Comparison of ENCODE assay signal across 34 cellular contexts in genomic region chr3:128425142-128425845, GRCh38. TPM values are rescaled to one million over a fixed set of nuclear protein-coding genes. Genes with fewer than 3 reads are reported as not detected.
DNase-seq lines count a peak whose midpoint lies in the region; ATAC-seq and TF ChIP-seq lines count a peak whose summit lies in the region.
"Had no signal": no experiment of that assay in that cellular context is flagged by ENCODE, and none has a peak within 500 bp of the region (broad histone marks: within the 10 kb centered on the region; RNA-seq: fewer than 3 reads in every experiment).

No MANE protein-coding gene starts in this region.

- H3K36me3 Mint-ChIP-seq in T-helper 17 cell (ENCODE audit: low read depth) (no peaks in the 10 kb centered on the region), mesothelial cell of epicardium (no peaks in the 10 kb centered on the region)
- H3K36me3 Mint-ChIP-seq: activated naive CD4-positive, alpha-beta T cell treated with anti-CD3 and anti-CD28 coated beads, Interleukin-2, amount 50 U/mL, for 24 hours; brain; CD14-positive monocyte; immature natural killer cell had no signal

- ATAC-seq in Right ventricle myocardium inferior (peak; percentile 58), right cardiac atrium (no peak), T-helper 17 cell (no peak), HG02884 (IDR thresholded peaks at IDR 0.05; ENCODE audit: unreplicated experiment) (no peak), HG03439 (IDR thresholded peaks at IDR 0.05; ENCODE audit: unreplicated experiment) (no peak)
- ATAC-seq: left colon had no signal

- H3K4me3 Mint-ChIP-seq in T-helper 17 cell, result peak overlapping the region; percentile 21
- peak overlapping the region; percentile 3 for H3K4me3 Mint-ChIP-seq in mesothelial cell of epicardium
- H3K4me3 Mint-ChIP-seq: activated CD8-positive, alpha-beta T cell treated with anti-CD3 and anti-CD28 coated beads for 36 hours; activated naive CD4-positive, alpha-beta T cell treated with anti-CD3 and anti-CD28 coated beads, Interleukin-2, amount 50 U/mL, for 24 hours; stimulated activated naive CD8-positive, alpha-beta T cell treated with anti-CD3 and anti-CD28 coated beads, Interleukin-15, Interleukin-2, amounts not matched to agents 100 ng/mL and 50 ng/mL, for 24 hours; T-helper 1 cell treated with Interleukin-12 subunit alpha and Interleukin-12 subunit beta and Interleukin-4 antibody, amounts not matched to agents 30 μg/mL and 1 μg/mL, for 36 hours had no signal

- H3K9me3 ChIP-seq in right cardiac atrium (ENCODE audit: control insufficient read depth, low read length) (no peaks in the 10 kb centered on the region), T-helper 17 cell (ENCODE audit: control insufficient read depth, low read length, poor library complexity, severe bottlenecking) (no peaks in the 10 kb centered on the region)
- H3K9me3 ChIP-seq: spleen, testis, uterus had no signal

- WGBS in right cardiac atrium, result 80% methylated on average over 23 of the region's 23 CpGs

- no peak overlapping the region for H3K4me3 ChIP-seq in right cardiac atrium (ENCODE audit: low read length)
- H3K4me3 ChIP-seq: uterus had no signal

- H3K9me3 Mint-ChIP-seq in mesothelial cell of epicardium, result no peaks in the 10 kb centered on the region
- H3K9me3 Mint-ChIP-seq: activated CD8-positive, alpha-beta T cell treated with anti-CD3 and anti-CD28 coated beads for 36 hours; activated naive CD4-positive, alpha-beta T cell treated with anti-CD3 and anti-CD28 coated beads, Interleukin-2, amount 50 U/mL, for 24 hours; activated T-helper 2 cell treated with anti-CD3 and anti-CD28 coated beads, Interferon-gamma antibody, Interleukin-2, Interleukin-4, amounts not matched to agents 10 μg/mL and 5 μg/mL and 100 μg/mL, durations not matched to agents 14 hours and 24 hours and 36 hours; brain; CD14-positive monocyte; immature natural killer cell; stimulated activated naive CD8-positive, alpha-beta T cell treated with anti-CD3 and anti-CD28 coated beads, Interleukin-15, Interleukin-2, amounts not matched to agents 100 ng/mL and 50 ng/mL, for 24 hours; T-helper 1 cell treated with Interleukin-12 subunit alpha and Interleukin-12 subunit beta and Interleukin-4 antibody, amounts not matched to agents 30 μg/mL and 1 μg/mL, for 36 hours had no signal

- no peak overlapping the region for H3K27ac ChIP-seq in right cardiac atrium (ENCODE audit: low read length)
- H3K27ac ChIP-seq: spleen, testis, uterus had no signal

- H3K4me1 Mint-ChIP-seq in T-helper 17 cell (no peaks in the 10 kb centered on the region), mesothelial cell of epicardium (peaks cover 47% of the 10 kb centered on the region)
- H3K4me1 Mint-ChIP-seq: activated naive CD4-positive, alpha-beta T cell treated with anti-CD3 and anti-CD28 coated beads, Interleukin-2, amount 50 U/mL, for 24 hours; CD14-positive monocyte; immature natural killer cell had no signal

- intact Hi-C loops in Right ventricle myocardium inferior (cut with DNase I), result loop anchor here (5.0 kb wide), 2 partner anchors 72 to 157 kb away; no protein-coding TSS in a partner anchor
- intact Hi-C loops in right cardiac atrium (cut with DNase I), result loop anchor here (5.0 to 10.0 kb wide), 6 partner anchors 70 to 182 kb away; partner anchors contain the start of gene GATA2 (in 1 of the 4)

- H3K27me3 Mint-ChIP-seq in T-helper 17 cell (peaks cover 25% of the 10 kb centered on the region), mesothelial cell of epicardium (ENCODE audit: low read depth) (peaks cover 2% of the 10 kb centered on the region)

- no peaks in the 10 kb centered on the region for H3K27me3 ChIP-seq in right cardiac atrium (ENCODE audit: control insufficient read depth, insufficient read depth)
- H3K27me3 ChIP-seq: testis, uterus had no signal

- H3K27ac Mint-ChIP-seq in T-helper 17 cell (no peak overlapping the region), mesothelial cell of epicardium (peak overlapping the region; percentile 81)
- H3K27ac Mint-ChIP-seq: activated CD8-positive, alpha-beta T cell treated with anti-CD3 and anti-CD28 coated beads for 36 hours; activated naive CD4-positive, alpha-beta T cell treated with anti-CD3 and anti-CD28 coated beads, Interleukin-2, amount 50 U/mL, for 24 hours; activated T-helper 2 cell treated with anti-CD3 and anti-CD28 coated beads, Interferon-gamma antibody, Interleukin-2, Interleukin-4, amounts not matched to agents 10 μg/mL and 5 μg/mL and 100 μg/mL, durations not matched to agents 14 hours and 24 hours and 36 hours; CD14-positive monocyte; stimulated activated naive CD8-positive, alpha-beta T cell treated with anti-CD3 and anti-CD28 coated beads, Interleukin-15, Interleukin-2, amounts not matched to agents 100 ng/mL and 50 ng/mL, for 24 hours; T-helper 1 cell treated with Interleukin-12 subunit alpha and Interleukin-12 subunit beta and Interleukin-4 antibody, amounts not matched to agents 30 μg/mL and 1 μg/mL, for 36 hours had no signal

- no peak for TF ChIP-seq CTCF in mesothelial cell of epicardium (IDR thresholded peaks at IDR 0.05; ENCODE audit: unreplicated experiment)

- no peaks in the 10 kb centered on the region for H3K4me1 ChIP-seq in right cardiac atrium (ENCODE audit: control insufficient read depth, insufficient read depth, low read length)
- H3K4me1 ChIP-seq: testis had no signal

- peak; percentile 62 for DNase-seq in Right ventricle myocardium inferior (ENCODE audit: missing footprints)
- DNase-seq in right cardiac atrium, result no peak
- peak; percentile 78 for DNase-seq in HT-29 (ENCODE audit: low spot score)
- DNase-seq in T-helper 17 cell, result no peak
- no peak for DNase-seq in mesothelial cell of epicardium (ENCODE audit: low spot score in 2 of 2, unreplicated experiment in 2 of 2)
- no peak for DNase-seq in COR-L47 (lab: John Stamatoyannopoulos, UW)
- DNase-seq: activated CD4-positive, CD25-positive, alpha-beta regulatory T cell treated with anti-CD3 and anti-CD28 coated beads, Interleukin-2, amount 50 U/mL, for 72 hours; activated CD8-positive, alpha-beta T cell treated with anti-CD3 and anti-CD28 coated beads for 36 hours; amniotic stem cell; immature natural killer cell; left colon; MV-4-11; NCI-H1436 treated with DMSO at 0.1 percent for 48 hours; NCI-H2107; NCI-H446; NCI-H748 treated with DMSO at 0.1 percent for 48 hours; spleen; stimulated activated CD8-positive, alpha-beta memory T cell treated with anti-CD3 and anti-CD28 coated beads, Interleukin-4, amount 100 ng/mL, for 48 hours; testis had no signal

RNA-seq across cellular contexts. Expression of gene DNAJB8, which starts 41.4 kb away (rescaled TPM):
- not detected for total RNA-seq in Right ventricle myocardium inferior
- total RNA-seq in right cardiac atrium, result not detected
- polyA plus RNA-seq in right cardiac atrium, result not detected
- total RNA-seq in HT-29 (2014; rRNA removed; shearing (Covaris generic)), result not detected in 2 replicates
- total RNA-seq in T-helper 17 cell, result not detected
- not detected in 3 replicates for total RNA-seq in mesothelial cell of epicardium
- total RNA-seq: A172; activated CD8-positive, alpha-beta T cell treated with anti-CD3 and anti-CD28 coated beads for 36 hours; activated T-helper 2 cell treated with anti-CD3 and anti-CD28 coated beads, Interferon-gamma antibody, Interleukin-2, Interleukin-4, amounts not matched to agents 10 μg/mL and 5 μg/mL and 100 μg/mL, durations not matched to agents 14 hours and 24 hours and 36 hours; Daoy; H4; left colon; LHCN-M2; RPMI7951; SK-MEL-5; spleen; uterus had no signal
- polyA plus RNA-seq: CD14-positive monocyte, immature natural killer cell, spleen had no signal

Comparison
In these comparisons a context has a peak if more than half of its experiments do, and no peak if none do; other contexts are left out.
1. DNase-seq: peak in Right ventricle myocardium inferior (single experiment) and HT-29 (single experiment); none in right cardiac atrium (0 of 3), T-helper 17 cell (0 of 3), mesothelial cell of epicardium (0 of 2) and COR-L47 (single experiment).